ENCODE assay signal across 12 cellular contexts in the genomic region with DNA sequence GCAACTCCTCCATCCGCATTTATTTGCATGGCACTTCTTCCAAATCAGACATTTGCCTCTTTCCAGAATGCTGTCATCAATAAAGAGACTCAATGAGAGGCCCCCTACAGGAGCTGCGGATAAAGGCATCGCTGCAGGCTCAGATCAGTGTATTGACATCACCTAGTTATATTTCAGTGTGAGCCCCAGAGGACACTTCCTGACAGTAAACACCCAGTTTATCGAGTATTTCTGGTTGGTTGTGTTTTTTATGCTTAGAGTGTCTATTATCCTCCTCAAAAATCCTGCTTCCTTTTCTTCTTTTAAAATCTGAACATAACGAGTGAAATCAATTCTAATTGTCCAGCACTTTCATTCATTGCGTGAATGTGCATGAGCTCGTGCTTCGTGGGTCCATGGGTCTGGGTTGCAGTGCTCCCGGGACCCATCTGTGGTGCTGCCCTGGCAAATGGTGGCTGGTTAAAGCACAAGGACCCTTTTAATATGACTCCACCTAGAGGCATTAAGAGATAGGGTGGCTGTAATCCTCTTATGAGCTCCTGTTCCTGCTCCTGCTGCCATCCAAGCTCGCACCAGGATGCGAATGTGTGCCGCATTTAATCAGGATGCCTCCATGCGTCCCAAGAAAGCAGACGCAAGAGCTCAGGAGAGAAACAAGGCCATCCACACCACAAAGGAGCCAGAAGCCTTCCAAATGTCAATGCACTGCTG. TPM values are rescaled to one million over a fixed set of nuclear protein-coding genes. Genes with fewer than 3 reads are reported as not detected.
DNase-seq lines count a peak whose midpoint lies in the region; ATAC-seq and TF ChIP-seq lines count a peak whose summit lies in the region.
"Had no signal": no experiment of that assay in that cellular context is flagged by ENCODE, and none has a peak within 500 bp of the region (broad histone marks: within the 10 kb centered on the region; RNA-seq: fewer than 3 reads in every experiment).

No MANE protein-coding gene starts in this region.

- peak in 1 of 2 experiments; percentile 28 for DNase-seq in Caco-2
- no peak for DNase-seq in HCT116 (ENCODE audit: low read depth, low spot score)
- DNase-seq in WTC11 (ENCODE audit: low spot score) = peak; percentile 34
- no peak for DNase-seq in mesothelial cell of epicardium (ENCODE audit: low spot score in 2 of 2, unreplicated experiment in 2 of 2)
- no peak for DNase-seq in NCI-H345 treated with DMSO at 0.1 percent for 48 hours (lab: John Stamatoyannopoulos, UW; ENCODE audit: unreplicated experiment)
- DNase-seq in kidney glomerular epithelial cell (lab: John Stamatoyannopoulos, UW) = no peak
- no peak for DNase-seq in NCI-H1436 (lab: John Stamatoyannopoulos, UW)
- DNase-seq: KG1 had no signal

- H3K9me2 ChIP-seq in HCT116 (ENCODE audit: insufficient read depth) = no peaks in the 10 kb centered on the region

- H3K9ac ChIP-seq in HCT116 (ENCODE audit: low read length) = no peak overlapping the region

- no peaks in the 10 kb centered on the region for H3K36me3 ChIP-seq in Caco-2 (ENCODE audit: control insufficient read depth, insufficient read depth, low read length)
- H3K36me3 ChIP-seq in HCT116 (ENCODE audit: control insufficient read depth in 1 of 2, insufficient read depth in 2 of 2, low read length in 2 of 2) = no peaks in the 10 kb centered on the region

- no peaks in the 10 kb centered on the region for H3K9me3 Mint-ChIP-seq in Caco-2 (ENCODE audit: unreplicated experiment)
- H3K9me3 Mint-ChIP-seq in WTC11 = no peaks in the 10 kb centered on the region
- H3K9me3 Mint-ChIP-seq in mesothelial cell of epicardium = no peaks in the 10 kb centered on the region

- no peak overlapping the region for H3K4me3 ChIP-seq in Caco-2 (ENCODE audit: low read depth, low read length)
- H3K4me3 ChIP-seq in HCT116 (replicated peaks in 1 of 2; ENCODE audit: low read depth in 1 of 2, low read length in 2 of 2) = no peak overlapping the region
- H3K4me3 ChIP-seq: skin epidermis had no signal

- no peak overlapping the region for H3K4me2 ChIP-seq in HCT116 (ENCODE audit: low read length)

- H3K9me3 ChIP-seq in Caco-2 = no peaks in the 10 kb centered on the region
- no peaks in the 10 kb centered on the region for H3K9me3 ChIP-seq in HCT116 (ENCODE audit: control insufficient read depth in 1 of 2, insufficient read depth in 1 of 2, low read depth in 1 of 2, low read length in 2 of 2)

- TF ChIP-seq RAD21 in HCT116 (IDR thresholded peaks at IDR 0.05; ENCODE audit: low read depth) = no peak

- H3K27me3 ChIP-seq in Caco-2 (replicated peaks; ENCODE audit: control insufficient read depth, insufficient read depth, low read length) (no peaks in the 10 kb centered on the region), HCT116 (ENCODE audit: insufficient read depth, low read length) (no peaks in the 10 kb centered on the region)

- H3K4me1 ChIP-seq in Caco-2 (peaks cover 54% of the 10 kb centered on the region), HCT116 (ENCODE audit: control insufficient read depth in 1 of 2, insufficient read depth in 2 of 2, low read length in 2 of 2) (peaks cover 0 to 1% of the 10 kb centered on the region in 2 experiments; a peak in 1 of 4 replicates)

- ATAC-seq in HCT116 (peak; percentile 76), WTC11 (peak; percentile 70), GM21529 (IDR thresholded peaks at IDR 0.05; ENCODE audit: unreplicated experiment) (no peak)
- ATAC-seq: activated CD4-positive, CD25-positive, alpha-beta regulatory T cell treated with anti-CD3 and anti-CD28 coated beads, Interleukin-2, amount 50 U/mL, for 24 hours had no signal

- intact Hi-C loops in Caco-2 (cut with micrococcal nuclease; ENCODE audit: unreplicated experiment) (no loop called here), HCT116 (cut with micrococcal nuclease) (no loop called here)

- TF ChIP-seq POLR2A in HCT116 (IDR thresholded peaks at IDR 0.05; ENCODE audit: borderline replicate concordance, extremely low read depth, insufficient read depth, insufficient read length) = no peak

- no TSS peak for BruUV-seq in Caco-2 (replicated peaks; lab: Mats Ljungman, UMichigan)
- no TSS peak for BruUV-seq in HCT116 (replicated peaks; lab: Mats Ljungman, UMichigan)

- TF ChIP-seq CTCF in Caco-2 (IDR thresholded peaks at IDR 0.05; ENCODE audit: insufficient read depth in 1 of 2, low read depth in 1 of 2, low read length in 1 of 2, severe bottlenecking in 1 of 2, unreplicated experiment in 1 of 2) = peak in 1 of 2 experiments; percentile 5
- peak; percentile 4 to 62 (median 53); a peak in 4 of 6 replicates for TF ChIP-seq CTCF in HCT116 (IDR thresholded peaks at IDR 0.05 in 2 of 3, conservative IDR thresholded peaks at IDR 0.05 in 1 of 3; ENCODE audit: borderline replicate concordance in 1 of 3, insufficient read depth in 1 of 3, low read depth in 2 of 3, low read length in 2 of 3)
- no peak for TF ChIP-seq CTCF in WTC11 (IDR thresholded peaks at IDR 0.05)
- peak; percentile 28 for TF ChIP-seq CTCF in mesothelial cell of epicardium (IDR thresholded peaks at IDR 0.05; ENCODE audit: unreplicated experiment)

- H4K20me1 ChIP-seq in HCT116 (ENCODE audit: insufficient read depth) = no peaks in the 10 kb centered on the region

- H3K27ac Mint-ChIP-seq in Caco-2 (ENCODE audit: unreplicated experiment) (peak overlapping the region; percentile 94), WTC11 (peak overlapping the region; percentile 90), mesothelial cell of epicardium (no peak overlapping the region)

- RAD21 ChIA-PET in HCT116 (lab: Charles Lee; ENCODE audit: low non-redundant PET in 1 of 2, low total read pairs in 2 of 2, uncharacterized antibody in 2 of 2, unreplicated experiment in 2 of 2) = no interaction called here

- CTCF ChIA-PET in Caco-2 (lab: Charles Lee) (interaction anchor here (0.6 to 1.2 kb wide), 4 partner anchors 43 to 347 kb away, joined by 3 to 4 read pairs (median 4); no protein-coding TSS in a partner anchor), HCT116 (lab: Charles Lee) (interaction anchor here (0.7 to 2.0 kb wide), 4 partner anchors 10 to 33 kb away, joined by 3 to 6 read pairs (median 3); no protein-coding TSS in a partner anchor), WTC11 (lab: Charles Lee) (interaction anchor here (0.5 to 2.9 kb wide), 34 partner anchors 8 to 1576 kb away, joined by 3 to 41 read pairs (median 8); a partner anchor contains a TSS)

- peaks cover 90% of the 10 kb centered on the region for H3K36me3 Mint-ChIP-seq in Caco-2 (ENCODE audit: insufficient read depth, unreplicated experiment)
- peaks cover 19% of the 10 kb centered on the region; the same call in 1 of the 2 replicates for H3K36me3 Mint-ChIP-seq in WTC11
- peaks cover 3% of the 10 kb centered on the region for H3K36me3 Mint-ChIP-seq in mesothelial cell of epicardium

- H2AFZ ChIP-seq in HCT116 (ENCODE audit: low read depth, low read length, poor library complexity, severe bottlenecking) = no peak overlapping the region

- POLR2A ChIA-PET in Caco-2 (lab: Charles Lee) = no interaction called here
- POLR2A ChIA-PET in HCT116 (lab: Charles Lee) = no interaction called here
- POLR2A ChIA-PET in WTC11 (lab: Charles Lee) = interaction anchor here (0.5 to 2.1 kb wide), 2 partner anchors 39 to 442 kb away, joined by 3 to 11 read pairs; a partner anchor contains a TSS

- H3K4me1 Mint-ChIP-seq in Caco-2 (ENCODE audit: low read depth, unreplicated experiment) = peaks cover 54% of the 10 kb centered on the region
- peaks cover 40% of the 10 kb centered on the region for H3K4me1 Mint-ChIP-seq in WTC11
- H3K4me1 Mint-ChIP-seq in mesothelial cell of epicardium = peaks cover 39% of the 10 kb centered on the region

- H3K4me3 Mint-ChIP-seq in Caco-2 (ENCODE audit: unreplicated experiment) (no peak overlapping the region), WTC11 (peak overlapping the region; percentile 30; the same call in 1 of the 2 replicates), mesothelial cell of epicardium (no peak overlapping the region)

- H3K27me3 Mint-ChIP-seq in Caco-2 (ENCODE audit: insufficient read depth, unreplicated experiment) (no peaks in the 10 kb centered on the region), WTC11 (ENCODE audit: low read depth) (no peaks in the 10 kb centered on the region), mesothelial cell of epicardium (ENCODE audit: low read depth) (no peaks in the 10 kb centered on the region)

- H3K79me2 ChIP-seq in HCT116 (ENCODE audit: insufficient read depth, low read length) = no peaks in the 10 kb centered on the region

- H3K27ac ChIP-seq in HCT116 (ENCODE audit: low read depth, low read length) = no peak overlapping the region
- H3K27ac ChIP-seq: epithelial cell of prostate had no signal

TF ChIP-seq in HCT116, 20 proteins besides CTCF, POLR2A, EP300 and RAD21 (continues in another document):
- no peak for TF ChIP-seq YY1 (IDR thresholded peaks at IDR 0.05; ENCODE audit: extremely low read depth, insufficient replicate concordance, low read depth, low read length)
- TF ChIP-seq, protein P1, sequence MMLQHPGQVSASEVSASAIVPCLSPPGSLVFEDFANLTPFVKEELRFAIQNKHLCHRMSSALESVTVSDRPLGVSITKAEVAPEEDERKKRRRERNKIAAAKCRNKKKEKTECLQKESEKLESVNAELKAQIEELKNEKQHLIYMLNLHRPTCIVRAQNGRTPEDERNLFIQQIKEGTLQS (IDR thresholded peaks at IDR 0.05) = no peak

TF ChIP-seq in WTC11, 78 proteins besides CTCF, POLR2A, EP300 and RAD21:
- TF ChIP-seq, protein P2, sequence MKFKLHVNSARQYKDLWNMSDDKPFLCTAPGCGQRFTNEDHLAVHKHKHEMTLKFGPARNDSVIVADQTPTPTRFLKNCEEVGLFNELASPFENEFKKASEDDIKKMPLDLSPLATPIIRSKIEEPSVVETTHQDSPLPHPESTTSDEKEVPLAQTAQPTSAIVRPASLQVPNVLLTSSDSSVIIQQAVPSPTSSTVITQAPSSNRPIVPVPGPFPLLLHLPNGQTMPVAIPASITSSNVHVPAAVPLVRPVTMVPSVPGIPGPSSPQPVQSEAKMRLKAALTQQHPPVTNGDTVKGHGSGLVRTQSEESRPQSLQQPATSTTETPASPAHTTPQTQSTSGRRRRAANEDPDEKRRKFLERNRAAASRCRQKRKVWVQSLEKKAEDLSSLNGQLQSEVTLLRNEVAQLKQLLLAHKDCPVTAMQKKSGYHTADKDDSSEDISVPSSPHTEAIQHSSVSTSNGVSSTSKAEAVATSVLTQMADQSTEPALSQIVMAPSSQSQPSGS (CRISPR knock-in tag; IDR thresholded peaks at IDR 0.05; ENCODE audit: borderline replicate concordance, low read depth) = no peak

RNA-seq across cellular contexts. Expression of a gene that starts 38.9 kb away (rescaled TPM):
- total RNA-seq in Caco-2 (2022) = 95.6 and 96.9 TPM in 2 replicates
- total RNA-seq in HCT116 (2021; ENCODE audit: unreplicated experiment) = 1.2 TPM
- 0.82 and 0.92 TPM in 2 replicates for polyA plus RNA-seq in HCT116 (2012)
- total RNA-seq in WTC11 (2021) = 19.5 to 41.0 TPM (median 19.9 TPM) in 3 replicates
- 82.2 to 89.5 TPM (median 83.6 TPM) in 3 replicates for total RNA-seq in mesothelial cell of epicardium
